37 cellular contexts compared by ENCODE assay signal in genomic region chr1:211241071-211241470, GRCh38.
"Had no signal": no experiment of that assay in that cellular context is flagged by ENCODE, and none has a peak within 500 bp of the region (broad histone marks: within the 10 kb centered on the region; RNA-seq: fewer than 3 reads in every experiment).

No MANE protein-coding gene starts in this region.

- ATAC-seq: activated naive CD4-positive, alpha-beta T cell treated with anti-CD3 and anti-CD28 coated beads, Interleukin-2, amount 50 U/mL, for 72 hours; activated naive CD8-positive, alpha-beta T cell treated with anti-CD3 and anti-CD28 coated beads, Interleukin-2, amount 50 U/mL, for 24 hours; activated T-cell treated with anti-CD3 and anti-CD28 coated beads, Interleukin-2, amount 50 U/mL, for 4 hours; activated T-cell treated with anti-CD3 and anti-CD28 coated beads, Interleukin-2, amount 50 U/mL, for 72 hours; activated T-helper 17 cell treated with anti-CD3 and anti-CD28 coated beads, Interleukin-2, amount 50 U/mL, for 72 hours; body of pancreas had no signal

- H3K36me3 Mint-ChIP-seq: activated naive CD4-positive, alpha-beta T cell treated with anti-CD3 and anti-CD28 coated beads, Interleukin-2, amount 10 ng/mL, durations not matched to agents 7 days and 5 days; activated naive CD4-positive, alpha-beta T cell treated with anti-CD3 and anti-CD28 coated beads, Interleukin-2, amount 50 U/mL, for 24 hours; activated naive CD4-positive, alpha-beta T cell treated with anti-CD3 and anti-CD28 coated beads, Interleukin-2, amount 50 U/mL, for 72 hours; activated naive CD8-positive, alpha-beta T cell; activated naive CD8-positive, alpha-beta T cell treated with anti-CD3 and anti-CD28 coated beads for 36 hours; activated naive CD8-positive, alpha-beta T cell treated with anti-CD3 and anti-CD28 coated beads, Interleukin-2, amount 10 ng/mL, durations not matched to agents 7 days and 5 days; brain had no signal

- H3K9me3 ChIP-seq: adrenal gland, ascending aorta, body of pancreas, breast epithelium had no signal

- H3K27ac ChIP-seq: adrenal gland, ascending aorta, body of pancreas, brain microvascular endothelial cell, breast epithelium, cardiac muscle cell had no signal

- H3K27me3 ChIP-seq: adrenal gland, ascending aorta, body of pancreas, brain microvascular endothelial cell, breast epithelium, cardiac muscle cell had no signal

- H3K9me3 Mint-ChIP-seq: activated naive CD4-positive, alpha-beta T cell treated with anti-CD3 and anti-CD28 coated beads for 36 hours; activated naive CD4-positive, alpha-beta T cell treated with anti-CD3 and anti-CD28 coated beads, Interleukin-2, amount 10 ng/mL, durations not matched to agents 7 days and 5 days; activated naive CD4-positive, alpha-beta T cell treated with anti-CD3 and anti-CD28 coated beads, Interleukin-2, amount 50 U/mL, for 24 hours; activated naive CD4-positive, alpha-beta T cell treated with anti-CD3 and anti-CD28 coated beads, Interleukin-2, amount 50 U/mL, for 72 hours; activated naive CD8-positive, alpha-beta T cell treated with anti-CD3 and anti-CD28 coated beads for 36 hours; activated naive CD8-positive, alpha-beta T cell treated with anti-CD3 and anti-CD28 coated beads, Interleukin-2, amount 10 ng/mL, durations not matched to agents 7 days and 5 days; activated naive CD8-positive, alpha-beta T cell treated with anti-CD3 and anti-CD28 coated beads, Interleukin-2, amount 50 U/mL, for 24 hours; activated T-cell treated with anti-CD3 and anti-CD28 coated beads, Interleukin-2, amount 50 U/mL, for 24 hours; activated T-cell treated with anti-CD3 and anti-CD28 coated beads, Interleukin-2, amount 50 U/mL, for 4 hours; activated T-helper 1 cell treated with anti-CD3 and anti-CD28 coated beads, Interleukin-12 subunit alpha, Interleukin-12 subunit beta, Interleukin-2, Interleukin-4 antibody, amounts not matched to agents 30 ng/mL and 10 ng/mL and 1 ng/mL, durations not matched to agents 14 hours and 24 hours and 36 hours; activated T-helper 17 cell treated with anti-CD3 and anti-CD28 coated beads, Interleukin-2, amount 50 U/mL, for 72 hours; activated T-helper 2 cell treated with anti-CD3 and anti-CD28 coated beads, Interferon-gamma antibody, Interleukin-2, Interleukin-4, amounts not matched to agents 10 μg/mL and 5 μg/mL and 100 μg/mL, durations not matched to agents 14 hours and 24 hours and 36 hours; central memory CD8-positive, alpha-beta T cell had no signal

- H3K36me3 ChIP-seq: adrenal gland, ascending aorta, brain microvascular endothelial cell, breast epithelium, cardiac muscle cell had no signal

- DNase-seq: activated effector memory CD4-positive, alpha-beta T cell treated with anti-CD3 and anti-CD28 coated beads, Interleukin-2, amount 50 U/mL, for 16 hours; activated effector memory CD4-positive, alpha-beta T cell treated with Interleukin-2 at 50 U/mL for 16 hours; activated gamma-delta T cell; activated gamma-delta T cell treated with Interleukin-2 at 50 U/mL for 16 hours; activated naive CD4-positive, alpha-beta T cell; activated naive CD4-positive, alpha-beta T cell treated with anti-CD3 and anti-CD28 coated beads for 36 hours; activated naive CD4-positive, alpha-beta T cell treated with anti-CD3 and anti-CD28 coated beads, Interleukin-2, amount 10 ng/mL, durations not matched to agents 7 days and 5 days; activated naive CD4-positive, alpha-beta T cell treated with anti-CD3 and anti-CD28 coated beads, Interleukin-2, amount 50 U/mL, for 16 hours; activated naive CD4-positive, alpha-beta T cell treated with Interleukin-2 at 50 U/mL for 16 hours; activated naive CD8-positive, alpha-beta T cell treated with anti-CD3 and anti-CD28 coated beads for 36 hours; activated naive CD8-positive, alpha-beta T cell treated with anti-CD3 and anti-CD28 coated beads, Interleukin-2, amount 10 ng/mL, durations not matched to agents 7 days and 5 days; activated naive CD8-positive, alpha-beta T cell treated with anti-CD3 and anti-CD28 coated beads, Interleukin-2, amount 50 U/mL, for 24 hours; activated T-cell treated with anti-CD3 and anti-CD28 coated beads, Interleukin-2, amount 50 U/mL, for 24 hours; activated T-cell treated with anti-CD3 and anti-CD28 coated beads, Interleukin-2, amount 50 U/mL, for 4 hours; activated T-cell treated with anti-CD3 and anti-CD28 coated beads, Interleukin-2, amount 50 U/mL, for 48 hours; activated T-cell treated with anti-CD3 and anti-CD28 coated beads, Interleukin-2, amount 50 U/mL, for 72 hours; adrenal gland; amniotic stem cell; amygdala; anterior cingulate cortex; aorta; body of pancreas; brain microvascular endothelial cell; caudate nucleus; central memory CD4-positive, alpha-beta T cell; cerebellar nuclear complex had no signal

- H3K4me1 Mint-ChIP-seq: activated naive CD4-positive, alpha-beta T cell treated with anti-CD3 and anti-CD28 coated beads, Interleukin-2, amount 10 ng/mL, durations not matched to agents 7 days and 5 days; activated naive CD4-positive, alpha-beta T cell treated with anti-CD3 and anti-CD28 coated beads, Interleukin-2, amount 50 U/mL, for 24 hours; activated naive CD8-positive, alpha-beta T cell treated with anti-CD3 and anti-CD28 coated beads for 36 hours; activated naive CD8-positive, alpha-beta T cell treated with anti-CD3 and anti-CD28 coated beads, Interleukin-2, amount 10 ng/mL, durations not matched to agents 7 days and 5 days; activated naive CD8-positive, alpha-beta T cell treated with anti-CD3 and anti-CD28 coated beads, Interleukin-2, amount 50 U/mL, for 24 hours; activated T-helper 17 cell treated with anti-CD3 and anti-CD28 coated beads, Interleukin-2, amount 50 U/mL, for 72 hours; brain; central memory CD8-positive, alpha-beta T cell had no signal

- H3K4me3 Mint-ChIP-seq: activated naive CD4-positive, alpha-beta T cell treated with anti-CD3 and anti-CD28 coated beads for 36 hours; activated naive CD4-positive, alpha-beta T cell treated with anti-CD3 and anti-CD28 coated beads, Interleukin-2, amount 10 ng/mL, durations not matched to agents 7 days and 5 days; activated naive CD4-positive, alpha-beta T cell treated with anti-CD3 and anti-CD28 coated beads, Interleukin-2, amount 50 U/mL, for 24 hours; activated naive CD8-positive, alpha-beta T cell; activated naive CD8-positive, alpha-beta T cell treated with anti-CD3 and anti-CD28 coated beads for 36 hours; activated naive CD8-positive, alpha-beta T cell treated with anti-CD3 and anti-CD28 coated beads, Interleukin-2, amount 10 ng/mL, durations not matched to agents 7 days and 5 days; activated naive CD8-positive, alpha-beta T cell treated with anti-CD3 and anti-CD28 coated beads, Interleukin-2, amount 50 U/mL, for 24 hours; activated T-cell treated with anti-CD3 and anti-CD28 coated beads, Interleukin-2, amount 50 U/mL, for 24 hours; activated T-cell treated with anti-CD3 and anti-CD28 coated beads, Interleukin-2, amount 50 U/mL, for 4 hours; activated T-cell treated with anti-CD3 and anti-CD28 coated beads, Interleukin-2, amount 50 U/mL, for 72 hours; activated T-helper 1 cell treated with anti-CD3 and anti-CD28 coated beads, Interleukin-12 subunit alpha, Interleukin-12 subunit beta, Interleukin-2, Interleukin-4 antibody, amounts not matched to agents 30 ng/mL and 10 ng/mL and 1 ng/mL, durations not matched to agents 14 hours and 24 hours and 36 hours; activated T-helper 17 cell treated with anti-CD3 and anti-CD28 coated beads, Interleukin-2, amount 50 U/mL, for 72 hours; brain; central memory CD8-positive, alpha-beta T cell had no signal

- H3K4me1 ChIP-seq: adrenal gland, ascending aorta, body of pancreas, breast epithelium had no signal

- H3K27me3 Mint-ChIP-seq: activated naive CD4-positive, alpha-beta T cell treated with anti-CD3 and anti-CD28 coated beads, Interleukin-2, amount 50 U/mL, for 24 hours; activated naive CD8-positive, alpha-beta T cell; activated naive CD8-positive, alpha-beta T cell treated with anti-CD3 and anti-CD28 coated beads for 36 hours; activated naive CD8-positive, alpha-beta T cell treated with anti-CD3 and anti-CD28 coated beads, Interleukin-2, amount 50 U/mL, for 24 hours; activated T-cell treated with anti-CD3 and anti-CD28 coated beads, Interleukin-2, amount 50 U/mL, for 24 hours had no signal

- H3K27ac Mint-ChIP-seq: activated naive CD4-positive, alpha-beta T cell treated with anti-CD3 and anti-CD28 coated beads for 36 hours; activated naive CD4-positive, alpha-beta T cell treated with anti-CD3 and anti-CD28 coated beads, Interleukin-2, amount 10 ng/mL, durations not matched to agents 7 days and 5 days; activated naive CD4-positive, alpha-beta T cell treated with anti-CD3 and anti-CD28 coated beads, Interleukin-2, amount 50 U/mL, for 24 hours; activated naive CD4-positive, alpha-beta T cell treated with anti-CD3 and anti-CD28 coated beads, Interleukin-2, amount 50 U/mL, for 72 hours; activated naive CD8-positive, alpha-beta T cell; activated naive CD8-positive, alpha-beta T cell treated with anti-CD3 and anti-CD28 coated beads for 36 hours; activated naive CD8-positive, alpha-beta T cell treated with anti-CD3 and anti-CD28 coated beads, Interleukin-2, amount 10 ng/mL, durations not matched to agents 7 days and 5 days; activated naive CD8-positive, alpha-beta T cell treated with anti-CD3 and anti-CD28 coated beads, Interleukin-2, amount 50 U/mL, for 24 hours; activated T-cell treated with anti-CD3 and anti-CD28 coated beads, Interleukin-2, amount 50 U/mL, for 24 hours; activated T-cell treated with anti-CD3 and anti-CD28 coated beads, Interleukin-2, amount 50 U/mL, for 72 hours; activated T-helper 1 cell treated with anti-CD3 and anti-CD28 coated beads, Interleukin-12 subunit alpha, Interleukin-12 subunit beta, Interleukin-2, Interleukin-4 antibody, amounts not matched to agents 30 ng/mL and 10 ng/mL and 1 ng/mL, durations not matched to agents 14 hours and 24 hours and 36 hours; activated T-helper 17 cell treated with anti-CD3 and anti-CD28 coated beads, Interleukin-2, amount 50 U/mL, for 72 hours; activated T-helper 2 cell treated with anti-CD3 and anti-CD28 coated beads, Interferon-gamma antibody, Interleukin-2, Interleukin-4, amounts not matched to agents 10 μg/mL and 5 μg/mL and 100 μg/mL, durations not matched to agents 14 hours and 24 hours and 36 hours; brain had no signal

- H3K4me3 ChIP-seq: adrenal gland, ascending aorta, body of pancreas, breast epithelium, cardiac muscle cell had no signal
